1 cellular context compared by ENCODE assay signal in genomic region chr6:13406051-13406477, GRCh38.
TF ChIP-seq lines count a peak whose summit lies in the region.

No MANE protein-coding gene starts in this region.

TF ChIP-seq in SK-N-SH treated with all-trans-retinoic acid at 6 μM for 48 hours, 23 proteins besides CTCF, POLR2A, EP300 and RAD21 (continued from another document):
- TF ChIP-seq TSHZ2 (CRISPR knock-in tag; IDR thresholded peaks at IDR 0.05): no peak
